9 cellular contexts compared by ENCODE assay signal in genomic region chr15:62896969-62897486, GRCh38.
DNase-seq lines count a peak whose midpoint lies in the region; ATAC-seq, FAIRE-seq and TF ChIP-seq lines count a peak whose summit lies in the region.
"Had no signal": no experiment of that assay in that cellular context is flagged by ENCODE, and none has a peak within 500 bp of the region (broad histone marks: within the 10 kb centered on the region; RNA-seq: fewer than 3 reads in every experiment).

No MANE protein-coding gene starts in this region.

- H3K4me3 Mint-ChIP-seq in activated T-helper 1 cell treated with anti-CD3 and anti-CD28 coated beads, Interleukin-12 subunit alpha, Interleukin-12 subunit beta, Interleukin-2, Interleukin-4 antibody, amounts not matched to agents 30 ng/mL and 10 ng/mL and 1 ng/mL, durations not matched to agents 14 hours and 24 hours and 36 hours: no peak overlapping the region

- peak overlapping the region; percentile 83 for H4K91ac ChIP-seq in neuronal stem cell (ENCODE audit: low read depth, low read length, poor library complexity)

- peak overlapping the region; percentile 84 for H3K18ac ChIP-seq in neuronal stem cell (ENCODE audit: low read length)

- H3K27me3 ChIP-seq in fibroblast of lung (ENCODE audit: control insufficient read depth, insufficient read depth, low read length) (no peaks in the 10 kb centered on the region), neuronal stem cell (ENCODE audit: control insufficient read depth in 3 of 3, insufficient read depth in 3 of 3, low read depth in 1 of 3, low read length in 3 of 3) (no peaks in the 10 kb centered on the region)

- peak in 1 of 2 donors; percentile 1 for TF ChIP-seq CTCF in fibroblast of lung (conservative IDR thresholded peaks at IDR 0.05 in 1 of 2, IDR thresholded peaks at IDR 0.05 in 1 of 2; ENCODE audit: low read depth in 1 of 2, low read length in 2 of 2)

- no peak for FAIRE-seq in GM12891 (lab: Jason Lieb, UNC)

- H3K9ac ChIP-seq in fibroblast of lung (ENCODE audit: insufficient read depth, low read length) (no peak overlapping the region), neuronal stem cell (ENCODE audit: low read depth, low read length, poor library complexity) (no peak overlapping the region)

- H3K79me2 ChIP-seq in fibroblast of lung (ENCODE audit: control insufficient read depth, insufficient read depth, low read length): no peaks in the 10 kb centered on the region

- H2BK5ac ChIP-seq in neuronal stem cell (ENCODE audit: low read length): no peak overlapping the region

- H3K4me1 ChIP-seq in fibroblast of lung (ENCODE audit: control insufficient read depth, extremely low read depth, insufficient read depth, low read length) (peaks cover 25% of the 10 kb centered on the region), neuronal stem cell (ENCODE audit: control insufficient read depth in 2 of 2, insufficient read depth in 1 of 2, low read depth in 1 of 2, low read length in 2 of 2) (peaks cover 17 to 25% of the 10 kb centered on the region in 2 donors)

- no peak overlapping the region for H2BK12ac ChIP-seq in neuronal stem cell (ENCODE audit: low read length)

- no peak overlapping the region for H3K4me3 ChIP-seq in fibroblast of lung (replicated peaks in 1 of 4; ENCODE audit: control extremely low read depth in 1 of 4, insufficient read depth in 1 of 4, low read depth in 3 of 4, low read length in 4 of 4)
- peak overlapping the region in 1 of 2 donors; percentile 7 for H3K4me3 ChIP-seq in neuronal stem cell (ENCODE audit: low read length in 2 of 2)

- WGBS in neuronal stem cell (ENCODE audit: extremely low coverage in 2 of 2, insufficient read length in 2 of 2, insufficient replicate concordance in 1 of 2), 2 donors: no CpG with 5 or more reads among the region's 19 CpGs

- H2BK15ac ChIP-seq in neuronal stem cell (ENCODE audit: low read length): no peak overlapping the region

- H3K4ac ChIP-seq in neuronal stem cell (ENCODE audit: low read length): no peak overlapping the region

- peak overlapping the region; percentile 17 for H3K4me2 ChIP-seq in fibroblast of lung (ENCODE audit: extremely low read depth, insufficient read depth, low read length)
- H3K4me2 ChIP-seq in neuronal stem cell (ENCODE audit: insufficient read depth, low read length, poor library complexity, severe bottlenecking): no peak overlapping the region

- H2AFZ ChIP-seq in fibroblast of lung (ENCODE audit: low read length): no peak overlapping the region
- peak overlapping the region; percentile 82 for H2AFZ ChIP-seq in neuronal stem cell (ENCODE audit: low read length)

- H3K36me3 Mint-ChIP-seq in activated T-helper 1 cell treated with anti-CD3 and anti-CD28 coated beads, Interleukin-12 subunit alpha, Interleukin-12 subunit beta, Interleukin-2, Interleukin-4 antibody, amounts not matched to agents 30 ng/mL and 10 ng/mL and 1 ng/mL, durations not matched to agents 14 hours and 24 hours and 36 hours (ENCODE audit: low read depth): no peaks in the 10 kb centered on the region

- TF ChIP-seq POLR2A in GM12891 (IDR thresholded peaks at IDR 0.05; ENCODE audit: low read depth, low read length): no peak

- peaks cover 4% of the 10 kb centered on the region for H3K27me3 Mint-ChIP-seq in activated T-helper 1 cell treated with anti-CD3 and anti-CD28 coated beads, Interleukin-12 subunit alpha, Interleukin-12 subunit beta, Interleukin-2, Interleukin-4 antibody, amounts not matched to agents 30 ng/mL and 10 ng/mL and 1 ng/mL, durations not matched to agents 14 hours and 24 hours and 36 hours (ENCODE audit: insufficient read depth)

- no peak for ATAC-seq in GM18868 (IDR thresholded peaks at IDR 0.05; ENCODE audit: unreplicated experiment)
- no peak for ATAC-seq in HG02885 (IDR thresholded peaks at IDR 0.05; ENCODE audit: poor library complexity, unreplicated experiment)

- H2BK120ac ChIP-seq in neuronal stem cell (ENCODE audit: low read depth, low read length): no peak overlapping the region

- H3K23ac ChIP-seq in neuronal stem cell (ENCODE audit: low read depth, low read length, poor library complexity): no peak overlapping the region

- intact Hi-C loops in activated T-helper 1 cell treated with anti-CD3 and anti-CD28 coated beads, Interleukin-12 subunit alpha, Interleukin-12 subunit beta, Interleukin-2, Interleukin-4 antibody, amounts not matched to agents 30 ng/mL and 10 ng/mL and 1 ng/mL, durations not matched to agents 14 hours and 24 hours and 36 hours (cut with micrococcal nuclease): no loop called here

- H4K20me1 ChIP-seq in fibroblast of lung (ENCODE audit: control insufficient read depth, extremely low read depth, insufficient read depth, low read length): no peaks in the 10 kb centered on the region

- no peaks in the 10 kb centered on the region for H3K9me3 Mint-ChIP-seq in activated T-helper 1 cell treated with anti-CD3 and anti-CD28 coated beads, Interleukin-12 subunit alpha, Interleukin-12 subunit beta, Interleukin-2, Interleukin-4 antibody, amounts not matched to agents 30 ng/mL and 10 ng/mL and 1 ng/mL, durations not matched to agents 14 hours and 24 hours and 36 hours

- no peaks in the 10 kb centered on the region for H3K36me3 ChIP-seq in fibroblast of lung (ENCODE audit: control insufficient read depth, insufficient read depth, low read length)
- H3K36me3 ChIP-seq in neuronal stem cell (replicated peaks in 1 of 2; ENCODE audit: control insufficient read depth in 2 of 2, insufficient read depth in 2 of 2, low read length in 2 of 2): no peaks in the 10 kb centered on the region

- H3K79me1 ChIP-seq in neuronal stem cell (ENCODE audit: low read depth, low read length): no peaks in the 10 kb centered on the region

- peak overlapping the region; percentile 77 for H3K27ac ChIP-seq in fibroblast of lung (ENCODE audit: insufficient read depth, low read length)
- H3K27ac ChIP-seq in neuronal stem cell (replicated peaks; ENCODE audit: low read length): peak overlapping the region; percentile 47

- no peak overlapping the region for H3K14ac ChIP-seq in neuronal stem cell (ENCODE audit: low read length)

- no peak overlapping the region for H2AK5ac ChIP-seq in neuronal stem cell (ENCODE audit: low read depth, low read length)

- H3K9me3 ChIP-seq in fibroblast of lung (ENCODE audit: control insufficient read depth, insufficient read depth, low read depth, low read length) (no peaks in the 10 kb centered on the region), neuronal stem cell (replicated peaks in 1 of 2; ENCODE audit: control insufficient read depth in 2 of 2, insufficient read depth in 1 of 2, low read depth in 1 of 2, low read length in 2 of 2) (no peaks in the 10 kb centered on the region)

- H3K4me1 Mint-ChIP-seq in activated T-helper 1 cell treated with anti-CD3 and anti-CD28 coated beads, Interleukin-12 subunit alpha, Interleukin-12 subunit beta, Interleukin-2, Interleukin-4 antibody, amounts not matched to agents 30 ng/mL and 10 ng/mL and 1 ng/mL, durations not matched to agents 14 hours and 24 hours and 36 hours (ENCODE audit: low read depth): no peaks in the 10 kb centered on the region

- peak; percentile 97 for DNase-seq in AG20443 (ENCODE audit: low spot score)
- peak; percentile 100 for DNase-seq in RPMI7951 (ENCODE audit: low read depth)
- DNase-seq in fibroblast of lung (ENCODE audit: low read depth in 2 of 2): peak; percentile 98 to 99
- DNase-seq in neuronal stem cell (ENCODE audit: low spot score): peak; percentile 36
- no peak for DNase-seq in GM12891 (ENCODE audit: insufficient read length, low spot score)
- no peak for DNase-seq in activated T-helper 1 cell treated with anti-CD3 and anti-CD28 coated beads, Interleukin-12 subunit alpha, Interleukin-12 subunit beta, Interleukin-2, Interleukin-4 antibody, amounts not matched to agents 30 ng/mL and 10 ng/mL and 1 ng/mL, durations not matched to agents 14 hours and 24 hours and 36 hours (ENCODE audit: low spot score)
- DNase-seq: T-helper 1 cell had no signal

- no peak overlapping the region for H3K27ac Mint-ChIP-seq in activated T-helper 1 cell treated with anti-CD3 and anti-CD28 coated beads, Interleukin-12 subunit alpha, Interleukin-12 subunit beta, Interleukin-2, Interleukin-4 antibody, amounts not matched to agents 30 ng/mL and 10 ng/mL and 1 ng/mL, durations not matched to agents 14 hours and 24 hours and 36 hours

- H4K8ac ChIP-seq in neuronal stem cell (ENCODE audit: low read depth, low read length): no peak overlapping the region

TF ChIP-seq in GM12891, 5 proteins besides CTCF, POLR2A, EP300 and RAD21:
- TF ChIP-seq POU2F2 (IDR thresholded peaks at IDR 0.05; ENCODE audit: low read depth, low read length) (no peak), POLR2AphosphoS5 (IDR thresholded peaks at IDR 0.05; ENCODE audit: low read depth, low read length) (no peak), SPI1 (IDR thresholded peaks at IDR 0.05; ENCODE audit: low read depth, low read length) (no peak), PAX5 (IDR thresholded peaks at IDR 0.05; ENCODE audit: insufficient read depth, low read length, severe bottlenecking) (no peak), TAF1 (IDR thresholded peaks at IDR 0.05; ENCODE audit: low read depth, low read length) (no peak)
TF ChIP-seq in GM12891: peak in this region for 0.

Comparison
In these comparisons a context has a peak if more than half of its experiments do, and no peak if none do; other contexts are left out.
1. DNase-seq: peak in AG20443 (single experiment), RPMI7951 (single experiment), fibroblast of lung (2 of 2) and neuronal stem cell (single experiment); none in GM12891 (single experiment) and activated T-helper 1 cell treated with anti-CD3 and anti-CD28 coated beads, Interleukin-12 subunit alpha, Interleukin-12 subunit beta, Interleukin-2, Interleukin-4 antibody, amounts not matched to agents 30 ng/mL and 10 ng/mL and 1 ng/mL, durations not matched to agents 14 hours and 24 hours and 36 hours (single experiment).